8 cellular contexts compared by ENCODE assay signal in the genomic region with DNA sequence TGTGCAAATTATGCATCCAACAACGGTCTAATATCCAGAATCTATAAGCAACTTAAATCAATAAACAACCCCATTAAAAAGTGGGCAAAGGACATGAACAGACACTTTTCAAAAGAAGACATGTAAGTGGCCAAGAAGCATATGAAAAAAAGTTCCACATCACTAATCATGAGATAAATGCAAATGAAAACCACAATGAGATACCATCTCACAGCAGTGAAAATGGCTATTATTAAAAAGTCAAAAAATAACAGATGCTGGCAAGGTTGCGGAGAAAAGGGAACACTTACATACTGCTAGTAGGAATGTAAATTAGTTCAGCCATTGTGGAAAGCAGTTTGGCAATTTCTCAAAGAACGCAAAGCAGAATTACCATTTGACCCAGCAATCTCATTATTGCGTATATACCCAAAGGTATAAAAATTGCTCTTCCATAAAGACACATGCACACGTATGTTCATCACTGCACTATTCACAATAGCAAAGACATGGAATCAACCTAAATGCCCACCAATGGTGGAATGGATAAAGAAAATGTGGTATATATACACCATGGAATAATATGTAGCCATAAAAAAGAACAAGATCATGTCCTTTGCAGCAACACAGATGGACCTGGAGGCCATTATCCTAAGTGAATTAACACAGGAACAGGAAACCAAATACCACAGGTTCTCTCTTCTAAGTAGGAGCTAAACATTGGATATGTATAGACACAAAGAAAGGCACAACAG. TPM values are rescaled to one million over a fixed set of nuclear protein-coding genes. Genes with fewer than 3 reads are reported as not detected.
DNase-seq lines count a peak whose midpoint lies in the region; ATAC-seq and TF ChIP-seq lines count a peak whose summit lies in the region.
"Not testable (repeated sequence)": the region's sequence is repeated elsewhere in the genome, so short reads cannot be mapped to it uniquely, and the experiment has no call there.

No MANE protein-coding gene starts in this region.

- H3K9me3 Mint-ChIP-seq in chondrocyte (ENCODE audit: low read depth), result peaks cover 16% of the 10 kb centered on the region
- H3K9me3 Mint-ChIP-seq in stimulated activated memory B cell treated with anti-CD40 and anti-IgM and Interleukin-4, amounts not matched to agents 10 μg/mL and 1 μg/mL and 100 μg/mL, for 72 hours, result peaks cover 14% of the 10 kb centered on the region

- not testable (repeated sequence) for TF ChIP-seq CTCF in PC-3 (conservative IDR thresholded peaks at IDR 0.05; ENCODE audit: low read depth, low read length); chondrocyte (IDR thresholded peaks at IDR 0.05)

- not testable (repeated sequence) for H3K27me3 ChIP-seq in PC-3 (ENCODE audit: low read length)

- H3K4me1 ChIP-seq in PC-3 (ENCODE audit: insufficient read depth, low read length), result peaks cover 13% of the 10 kb centered on the region

- peaks cover 89% of the 10 kb centered on the region for H3K79me2 ChIP-seq in PC-3 (ENCODE audit: low read length)

- peak overlapping the region; percentile 64 for H3K27ac Mint-ChIP-seq in chondrocyte (ENCODE audit: unreplicated experiment)
- peak overlapping the region; percentile 43 for H3K27ac Mint-ChIP-seq in stimulated activated memory B cell treated with anti-CD40 and anti-IgM and Interleukin-4, amounts not matched to agents 10 μg/mL and 1 μg/mL and 100 μg/mL, for 72 hours

- H3K27ac ChIP-seq in PC-3 (ENCODE audit: low read length), result peak overlapping the region; percentile 78

- H2AFZ ChIP-seq in PC-3 (ENCODE audit: low read length), result not testable (repeated sequence)

- not testable (repeated sequence) for H3K9me3 ChIP-seq in PC-3 (ENCODE audit: low read length)

- not testable (repeated sequence) for H3K9me2 ChIP-seq in PC-3 (replicated peaks; ENCODE audit: low read length)

- H3K4me2 ChIP-seq in PC-3 (ENCODE audit: low read length), result peak overlapping the region; percentile 52

- not testable (repeated sequence) for H3K4me3 ChIP-seq in PC-3 (ENCODE audit: low read length)

- not testable (repeated sequence) for H3K27me3 Mint-ChIP-seq in chondrocyte (ENCODE audit: low read depth); stimulated activated memory B cell treated with anti-CD40 and anti-IgM and Interleukin-4, amounts not matched to agents 10 μg/mL and 1 μg/mL and 100 μg/mL, for 72 hours

- peaks cover 36% of the 10 kb centered on the region for H3K4me1 Mint-ChIP-seq in chondrocyte (ENCODE audit: low read depth)
- peaks cover 46% of the 10 kb centered on the region for H3K4me1 Mint-ChIP-seq in stimulated activated memory B cell treated with anti-CD40 and anti-IgM and Interleukin-4, amounts not matched to agents 10 μg/mL and 1 μg/mL and 100 μg/mL, for 72 hours

- not testable (repeated sequence) for BruUV-seq in PC-3 (replicated peaks; lab: Mats Ljungman, UMichigan)

- DNase-seq in A172 (ENCODE audit: low spot score), result peak; percentile 31
- peak; percentile 34 for DNase-seq in EL
- not testable (repeated sequence) for DNase-seq in PC-3; chondrocyte (ENCODE audit: low spot score)
- peak; percentile 40 for DNase-seq in amniotic epithelial cell (ENCODE audit: low read depth)
- DNase-seq in kidney glomerular epithelial cell (lab: John Stamatoyannopoulos, UW), result peak; percentile 14

- intact Hi-C loops in PC-3 (cut with micrococcal nuclease), result not testable (repeated sequence)

- not testable (repeated sequence) for H3K4me3 Mint-ChIP-seq in chondrocyte (ENCODE audit: unreplicated experiment); stimulated activated memory B cell treated with anti-CD40 and anti-IgM and Interleukin-4, amounts not matched to agents 10 μg/mL and 1 μg/mL and 100 μg/mL, for 72 hours

- H3F3A ChIP-seq in PC-3 (ENCODE audit: low read length, unreplicated experiment), result not testable (repeated sequence)

- not testable (repeated sequence) for H3K36me3 ChIP-seq in PC-3 (ENCODE audit: low read depth, low read length)

- not testable (repeated sequence) for H3K9ac ChIP-seq in PC-3 (ENCODE audit: low read length)

- POLR2A ChIA-PET in PC-3 (lab: Charles Lee; ENCODE audit: unreplicated experiment), result not testable (repeated sequence)

- peak; percentile 58; the same call in 1 of the 2 replicates for TF ChIP-seq EP300 in Ishikawa (IDR thresholded peaks at IDR 0.05; ENCODE audit: borderline replicate concordance)

- not testable (repeated sequence) for H3K36me3 Mint-ChIP-seq in chondrocyte (ENCODE audit: low read depth)
- H3K36me3 Mint-ChIP-seq in stimulated activated memory B cell treated with anti-CD40 and anti-IgM and Interleukin-4, amounts not matched to agents 10 μg/mL and 1 μg/mL and 100 μg/mL, for 72 hours, result peaks cover 57% of the 10 kb centered on the region

- H4K20me1 ChIP-seq in PC-3 (ENCODE audit: low read length), result not testable (repeated sequence)

- ATAC-seq in PC-3; stimulated activated memory B cell treated with anti-CD40 and anti-IgM and Interleukin-4, amounts not matched to agents 10 μg/mL and 1 μg/mL and 100 μg/mL, for 72 hours: not testable (repeated sequence)

- CTCF ChIA-PET in PC-3 (lab: Charles Lee), result interaction anchor here (1.4 kb wide), 1 partner anchor 91 kb away, joined by 7 read pairs; the partner anchor contains the start of gene STK17A

- TF ChIP-seq RAD21 in Ishikawa (IDR thresholded peaks at IDR 0.05; ENCODE audit: low read depth), result not testable (repeated sequence)

TF ChIP-seq in Ishikawa, 13 proteins besides CTCF, POLR2A, EP300 and RAD21:
- TF ChIP-seq FOXM1 (IDR thresholded peaks at IDR 0.05; ENCODE audit: borderline replicate concordance, low read depth), result peak; percentile 44; the same call in 1 of the 2 replicates

RNA-seq across cellular contexts. Expression of gene COA1, which starts 55.9 kb away (rescaled TPM):
- total RNA-seq in A172 (2014; rRNA removed; shearing (Covaris generic)), result 87.5 and 154 TPM in 2 replicates
- total RNA-seq in PC-3 (2014; rRNA removed) (65.8 and 82.0 TPM in 2 replicates), chondrocyte (31.4 to 36.6 TPM (median 33.5 TPM) in 3 replicates)
